28 cellular contexts compared by ENCODE assay signal in the genomic region with DNA sequence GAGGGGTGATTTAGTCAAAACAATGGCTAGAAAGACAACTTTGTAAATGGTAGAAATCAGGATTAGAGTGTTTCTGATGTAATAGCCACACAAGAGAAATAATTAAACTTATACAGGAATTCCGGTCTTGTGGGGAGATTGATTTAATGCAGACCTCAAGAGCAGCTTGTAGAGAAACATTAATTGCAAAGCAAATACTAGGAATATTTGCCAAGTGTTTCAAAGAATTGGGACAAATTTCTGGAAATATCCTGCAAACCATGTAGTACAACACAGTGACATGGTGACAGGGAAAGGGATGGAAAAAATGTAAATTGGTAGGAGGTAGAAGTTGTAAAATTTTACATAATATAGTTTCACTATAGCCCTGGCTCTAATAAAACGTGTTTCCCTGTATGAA.
"Had no signal": no experiment of that assay in that cellular context is flagged by ENCODE, and none has a peak within 500 bp of the region (broad histone marks: within the 10 kb centered on the region; RNA-seq: fewer than 3 reads in every experiment).

No MANE protein-coding gene starts in this region.

- H3K4me3 ChIP-seq: esophagus squamous epithelium, lung, prostate gland, right atrium auricular region, sigmoid colon, testis, tibial artery had no signal

- H3K4me1 Mint-ChIP-seq: immature natural killer cell; memory B cell; naive B cell; neural crest cell; stimulated activated effector memory CD8-positive, alpha-beta T cell treated with anti-CD3 and anti-CD28 coated beads, Interleukin-12 subunit alpha, Interleukin-12 subunit beta, amount 100 ng/mL, for 72 hours had no signal

- H3K27ac ChIP-seq: esophagus squamous epithelium, neutrophil, parathyroid adenoma, prostate gland, right atrium auricular region, sigmoid colon, testis, tibial artery had no signal

- H3K4me3 Mint-ChIP-seq: effector memory CD8-positive, alpha-beta T cell; immature natural killer cell; memory B cell; naive B cell; natural killer cell treated with Interleukin-12 subunit alpha and Interleukin-12 subunit beta and Interleukin-15 and Interleukin-18, amount 100 ng/mL, for 72 hours; neural crest cell; stimulated activated effector memory CD8-positive, alpha-beta T cell treated with anti-CD3 and anti-CD28 coated beads, Interleukin-12 subunit alpha, Interleukin-12 subunit beta, amount 100 ng/mL, for 72 hours; type B pancreatic cell had no signal

- H3K4me1 ChIP-seq: esophagus squamous epithelium, parathyroid adenoma, prostate gland, right atrium auricular region, sigmoid colon, testis, tibial artery had no signal

- H3K9ac ChIP-seq: parathyroid adenoma had no signal

- H3K27me3 ChIP-seq: esophagus squamous epithelium, neutrophil, right atrium auricular region, sigmoid colon, testis, tibial artery had no signal

- H3K9me3 ChIP-seq: esophagus squamous epithelium, neutrophil, prostate gland, right atrium auricular region, sigmoid colon, testis, tibial artery had no signal

- H2AFZ ChIP-seq: parathyroid adenoma had no signal

- H3K27me3 Mint-ChIP-seq: effector memory CD8-positive, alpha-beta T cell; memory B cell; naive B cell; type B pancreatic cell had no signal

- H3K79me2 ChIP-seq: parathyroid adenoma had no signal

- DNase-seq: cortex of kidney; effector memory CD8-positive, alpha-beta T cell; erythroblast; esophagus squamous epithelium; foreskin melanocyte; hypothalamus; immature natural killer cell; islet precursor cell; kidney glomerular epithelial cell; left colon; naive B cell; sigmoid colon; stimulated activated CD4-positive, alpha-beta T cell treated with anti-CD3 and anti-CD28 coated beads, Interleukin-2, amount 100 ng/mL, for 24 hours; stimulated activated CD4-positive, alpha-beta T cell treated with anti-CD3 and anti-CD28 coated beads, Interleukin-4, amount 100 ng/mL, for 24 hours; stimulated activated naive CD4-positive, alpha-beta T cell treated with Interleukin-2 at 50 U/mL for 16 hours; substantia nigra; testis; tibial artery had no signal

- H3K9me3 Mint-ChIP-seq: effector memory CD8-positive, alpha-beta T cell; immature natural killer cell; memory B cell; natural killer cell treated with Interleukin-12 subunit alpha and Interleukin-12 subunit beta and Interleukin-15 and Interleukin-18, amount 100 ng/mL, for 72 hours; stimulated activated effector memory CD8-positive, alpha-beta T cell treated with anti-CD3 and anti-CD28 coated beads, Interleukin-12 subunit alpha, Interleukin-12 subunit beta, amount 100 ng/mL, for 72 hours; type B pancreatic cell had no signal

- H3K36me3 Mint-ChIP-seq: immature natural killer cell; memory B cell; naive B cell; natural killer cell treated with Interleukin-12 subunit alpha and Interleukin-12 subunit beta and Interleukin-15 and Interleukin-18, amount 100 ng/mL, for 72 hours; stimulated activated effector memory CD8-positive, alpha-beta T cell treated with anti-CD3 and anti-CD28 coated beads, Interleukin-12 subunit alpha, Interleukin-12 subunit beta, amount 100 ng/mL, for 72 hours had no signal

- H3K27ac Mint-ChIP-seq: effector memory CD8-positive, alpha-beta T cell; immature natural killer cell; memory B cell; natural killer cell treated with Interleukin-12 subunit alpha and Interleukin-12 subunit beta and Interleukin-15 and Interleukin-18, amount 100 ng/mL, for 72 hours; stimulated activated effector memory CD8-positive, alpha-beta T cell treated with anti-CD3 and anti-CD28 coated beads, Interleukin-12 subunit alpha, Interleukin-12 subunit beta, amount 100 ng/mL, for 72 hours; type B pancreatic cell had no signal

- ATAC-seq: effector memory CD8-positive, alpha-beta T cell; left colon; natural killer cell treated with Interleukin-12 subunit alpha and Interleukin-12 subunit beta and Interleukin-15 and Interleukin-18, amount 100 ng/mL, for 72 hours; stimulated activated effector memory CD8-positive, alpha-beta T cell treated with anti-CD3 and anti-CD28 coated beads, Interleukin-12 subunit alpha, Interleukin-12 subunit beta, amount 100 ng/mL, for 72 hours had no signal

- H3K36me3 ChIP-seq: esophagus squamous epithelium, neutrophil, prostate gland, right atrium auricular region, sigmoid colon, tibial artery had no signal
